24 cellular contexts compared by ENCODE assay signal in the genomic region with DNA sequence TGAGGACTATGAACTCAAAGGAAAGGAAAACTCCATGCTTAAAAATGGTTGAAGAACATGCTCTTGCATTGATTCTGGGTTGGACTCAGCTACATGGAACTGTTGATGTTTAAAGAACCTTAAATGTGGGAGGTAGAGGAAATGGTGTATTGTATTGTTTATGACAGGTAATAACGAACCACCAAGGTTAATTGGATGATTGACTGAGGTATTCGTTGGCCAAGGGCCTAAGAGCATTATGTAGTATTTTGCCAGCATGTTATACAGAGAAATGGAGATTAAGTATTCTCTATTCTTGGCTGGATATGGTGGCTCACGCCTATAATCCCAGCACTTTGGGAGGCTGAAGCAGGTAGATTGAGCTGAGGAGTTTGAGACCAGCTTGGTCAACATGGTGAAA.
"Had no signal": no experiment of that assay in that cellular context is flagged by ENCODE, and none has a peak within 500 bp of the region (broad histone marks: within the 10 kb centered on the region; RNA-seq: fewer than 3 reads in every experiment).

No MANE protein-coding gene starts in this region.

- ATAC-seq: effector memory CD8-positive, alpha-beta T cell; gastrocnemius medialis; heart left ventricle; left lung; natural killer cell; psoas muscle; right cardiac atrium; stimulated activated memory B cell treated with anti-CD40 and anti-IgM and Interleukin-4, amounts not matched to agents 10 μg/mL and 1 μg/mL and 100 μg/mL, for 72 hours; stimulated activated naive CD8-positive, alpha-beta T cell treated with anti-CD3 and anti-CD28 coated beads, Interleukin-15, Interleukin-2, amounts not matched to agents 100 U/mL and 50 U/mL, for 24 hours had no signal

- H3K36me3 ChIP-seq: gastrocnemius medialis, heart left ventricle, left lung, ovary, sigmoid colon, spleen, tibial artery, upper lobe of left lung had no signal

- DNase-seq: cortex of kidney; effector memory CD8-positive, alpha-beta T cell; gastrocnemius medialis; heart left ventricle; kidney; left lung; mesenchymal stem cell; midbrain; natural killer cell; occipital lobe; ovary; posterior cingulate gyrus; sigmoid colon; spleen; stimulated activated CD4-positive, alpha-beta T cell treated with anti-CD3 and anti-CD28 coated beads, Interleukin-4, amount 100 ng/mL, for 4 hours; stimulated activated naive CD8-positive, alpha-beta T cell treated with anti-CD3 and anti-CD28 coated beads, Interleukin-15, Interleukin-2, amounts not matched to agents 100 U/mL and 50 U/mL, for 24 hours; substantia nigra; testis; tibial artery; upper lobe of left lung had no signal

- H3K4me2 ChIP-seq: hepatocyte had no signal

- H3K4me3 ChIP-seq: gastrocnemius medialis, heart left ventricle, hepatocyte, left lung, ovary, psoas muscle, sigmoid colon, spleen, testis, tibial artery, upper lobe of left lung had no signal

- H3K27ac ChIP-seq: gastrocnemius medialis, heart left ventricle, hepatocyte, left lung, ovary, psoas muscle, sigmoid colon, spleen, testis, tibial artery, upper lobe of left lung had no signal

- H3K9me3 ChIP-seq: gastrocnemius medialis, ovary, psoas muscle, testis had no signal

- H2AFZ ChIP-seq: hepatocyte had no signal

- H3K79me2 ChIP-seq: hepatocyte had no signal

- H3K27me3 ChIP-seq: gastrocnemius medialis, heart left ventricle, hepatocyte, left lung, ovary, sigmoid colon, spleen, testis, tibial artery, upper lobe of left lung had no signal

- H3K4me1 ChIP-seq: gastrocnemius medialis, heart left ventricle, left lung, psoas muscle, sigmoid colon, spleen, testis, tibial artery, upper lobe of left lung had no signal
